ENCODE assay signal across 8 cellular contexts in genomic region chr6:163414367-163415175, GRCh38. TPM values are rescaled to one million over a fixed set of nuclear protein-coding genes. Genes with fewer than 3 reads are reported as not detected.
DNase-seq lines count a peak whose midpoint lies in the region; ATAC-seq lines count a peak whose summit lies in the region.

Gene QKI, plus strand, starts transcription at chr6:163414718. Its CDS starts 476 bp downstream, at chr6:163415194.

- H3K4me3 ChIP-seq in SJSA1 = peak within 1 kb of the TSS; percentile 73

- H3K27ac ChIP-seq in SJSA1 = peak within 1 kb of the TSS; percentile 91

- peak; percentile 30 for ATAC-seq in GM19395 (IDR thresholded peaks at IDR 0.05; ENCODE audit: unreplicated experiment)
- peak; percentile 18 for ATAC-seq in HG03558 (IDR thresholded peaks at IDR 0.05; ENCODE audit: extremely low read depth, unreplicated experiment)

- no peaks in the 10 kb centered on the region for H3K27me3 ChIP-seq in SJSA1 (replicated peaks)

- peak; percentile 84 for DNase-seq in CD1c-positive myeloid dendritic cell (ENCODE audit: extremely low spot score)
- DNase-seq in SJSA1 (ENCODE audit: low read depth in 1 of 2, low spot score in 2 of 2) = peak; percentile 51 to 83
- DNase-seq in activated naive CD4-positive, alpha-beta T cell (lab: John Stamatoyannopoulos, UW) = peak; percentile 39 to 76 (median 54)
- DNase-seq in germinal center (ENCODE audit: low spot score) = peak; percentile 77
- peak; percentile 74 for DNase-seq in occipital lobe (lab: John Stamatoyannopoulos, UW)
- peak; percentile 83 for DNase-seq in superior temporal gyrus (ENCODE audit: extremely low spot score)

- H3K36me3 ChIP-seq in SJSA1 = peaks cover 14% of the 10 kb centered on the region; the same call in 1 of the 2 replicates

- peaks cover 12% of the 10 kb centered on the region for H3K4me1 ChIP-seq in SJSA1 (replicated peaks)

- no peaks in the 10 kb centered on the region for H3K9me3 ChIP-seq in SJSA1 (replicated peaks)

RNA-seq across cellular contexts. Expression of gene QKI, which starts in this region (rescaled TPM):
- 176 and 194 TPM in 2 replicates for total RNA-seq in SJSA1 (2014; rRNA removed; shearing (Covaris generic))
- total RNA-seq in occipital lobe = 305 TPM

Comparison
In these comparisons a context has a peak if more than half of its experiments do, and no peak if none do; other contexts are left out.
1. Peak in every context shown above with its lines: DNase-seq, ATAC-seq, H3K4me3 ChIP-seq and H3K27ac ChIP-seq.